8 cellular contexts compared by ENCODE assay signal in genomic region chr2:240595381-240596079, GRCh38. TPM values are rescaled to one million over a fixed set of nuclear protein-coding genes. Genes with fewer than 3 reads are reported as not detected.
DNase-seq lines count a peak whose midpoint lies in the region; ATAC-seq and TF ChIP-seq lines count a peak whose summit lies in the region.

No MANE protein-coding gene starts in this region.

- H3K4me3 ChIP-seq in HFF-Myc (replicated peaks; ENCODE audit: low read depth, low read length) (no peak overlapping the region), right cardiac atrium (ENCODE audit: low read length) (no peak overlapping the region), tibial artery (no peak overlapping the region)

- ATAC-seq in activated CD8-positive, alpha-beta T cell treated with anti-CD3 and anti-CD28 coated beads, Interleukin-2, amount 10 ng/mL, durations not matched to agents 7 days and 5 days, result peak; percentile 67
- peak in 1 of 2 donors; percentile 0 for ATAC-seq in right cardiac atrium

- H3K4me1 ChIP-seq in right cardiac atrium (ENCODE audit: control insufficient read depth, insufficient read depth, low read length), result no peaks in the 10 kb centered on the region
- peaks cover 0 to 31% (median 20%) of the 10 kb centered on the region in 4 donors for H3K4me1 ChIP-seq in tibial artery

- WGBS in right cardiac atrium, result 57% methylated on average over 18 of the region's 18 CpGs

- no peaks in the 10 kb centered on the region for H3K27me3 Mint-ChIP-seq in activated CD8-positive, alpha-beta T cell treated with anti-CD3 and anti-CD28 coated beads, Interleukin-2, amount 10 ng/mL, durations not matched to agents 7 days and 5 days (ENCODE audit: low read depth)

- peaks cover 13 to 76% (median 59%) of the 10 kb centered on the region in 3 donors for H3K36me3 ChIP-seq in tibial artery

- CTCF ChIA-PET in activated CD8-positive, alpha-beta T cell treated with anti-CD3 and anti-CD28 coated beads, Interleukin-2, amount 10 ng/mL, durations not matched to agents 7 days and 5 days (lab: Charles Lee), result interaction anchor here (1.2 to 1.4 kb wide), 2 partner anchors 9 to 31 kb away, joined by 3 to 4 read pairs; no protein-coding TSS in a partner anchor

- DNase-seq in CD1c-positive myeloid dendritic cell (ENCODE audit: extremely low spot score) (peak; percentile 49), HFF-Myc (ENCODE audit: extremely low read depth, low read depth) (no peak), right cardiac atrium (peak; percentile 17 to 58 (median 50)), tibial artery (peak in 1 of 2 donors; percentile 53), glomerular visceral epithelial cell (ENCODE audit: extremely low spot score) (no peak), COR-L47 (lab: John Stamatoyannopoulos, UW) (no peak), A172 (ENCODE audit: low spot score) (no peak)
- DNase-seq in activated CD8-positive, alpha-beta T cell treated with anti-CD3 and anti-CD28 coated beads, Interleukin-2, amount 10 ng/mL, durations not matched to agents 7 days and 5 days, result peak; percentile 72

- H3K27me3 ChIP-seq in right cardiac atrium (ENCODE audit: control insufficient read depth, insufficient read depth), result no peaks in the 10 kb centered on the region
- H3K27me3 ChIP-seq in tibial artery, result no peaks in the 10 kb centered on the region

- peak overlapping the region; percentile 49 for H3K27ac Mint-ChIP-seq in activated CD8-positive, alpha-beta T cell treated with anti-CD3 and anti-CD28 coated beads, Interleukin-2, amount 10 ng/mL, durations not matched to agents 7 days and 5 days

- H3K27ac ChIP-seq in right cardiac atrium (ENCODE audit: low read length), result peak overlapping the region; percentile 48
- H3K27ac ChIP-seq in tibial artery, result peak overlapping the region; percentile 7 to 43

- no peak overlapping the region for H3K4me3 Mint-ChIP-seq in activated CD8-positive, alpha-beta T cell treated with anti-CD3 and anti-CD28 coated beads, Interleukin-2, amount 10 ng/mL, durations not matched to agents 7 days and 5 days

- peaks cover 4% of the 10 kb centered on the region for H3K4me1 Mint-ChIP-seq in activated CD8-positive, alpha-beta T cell treated with anti-CD3 and anti-CD28 coated beads, Interleukin-2, amount 10 ng/mL, durations not matched to agents 7 days and 5 days (ENCODE audit: low read depth)

- H3K9me3 Mint-ChIP-seq in activated CD8-positive, alpha-beta T cell treated with anti-CD3 and anti-CD28 coated beads, Interleukin-2, amount 10 ng/mL, durations not matched to agents 7 days and 5 days (ENCODE audit: insufficient read depth), result no peaks in the 10 kb centered on the region

- peak; percentile 31 for TF ChIP-seq CTCF in HFF-Myc (IDR thresholded peaks at IDR 0.05; ENCODE audit: low read depth, low read length, missing control alignments)
- peak in 1 of 2 experiments; percentile 9 for TF ChIP-seq CTCF in tibial artery (IDR thresholded peaks at IDR 0.05)

- peaks cover 15% of the 10 kb centered on the region for H3K36me3 Mint-ChIP-seq in activated CD8-positive, alpha-beta T cell treated with anti-CD3 and anti-CD28 coated beads, Interleukin-2, amount 10 ng/mL, durations not matched to agents 7 days and 5 days (ENCODE audit: low read depth)

- H3K9me3 ChIP-seq in right cardiac atrium (ENCODE audit: control insufficient read depth, low read length) (no peaks in the 10 kb centered on the region), tibial artery (no peaks in the 10 kb centered on the region)

- POLR2A ChIA-PET in activated CD8-positive, alpha-beta T cell treated with anti-CD3 and anti-CD28 coated beads, Interleukin-2, amount 10 ng/mL, durations not matched to agents 7 days and 5 days (lab: Charles Lee), result no interaction called here

- intact Hi-C loops in right cardiac atrium (cut with DNase I) (no loop called here), tibial artery (cut with DNase I; ENCODE audit: low total_unique reads) (loop anchor here (10.0 kb wide), 1 partner anchor 559 kb away; the partner anchor contains the start of gene PPP1R7)

RNA-seq across cellular contexts. Expression of gene CAPN10, which starts 9.0 kb away (rescaled TPM):
- 10 to 100 TPM; 53.0 to 61.2 TPM for total RNA-seq in activated CD8-positive, alpha-beta T cell treated with anti-CD3 and anti-CD28 coated beads, Interleukin-2, amount 10 ng/mL, durations not matched to agents 7 days and 5 days
- 10 to 100 TPM; 21.2 to 44.3 (median 36.2) TPM for total RNA-seq in right cardiac atrium
- 40.1 TPM for polyA plus RNA-seq in right cardiac atrium
- total RNA-seq in A172 (2014; rRNA removed; shearing (Covaris generic)), result 15.4 and 22.2 TPM in 2 replicates

RNA-seq across cellular contexts. Expression of gene RNPEPL1, which starts 27.2 kb away (rescaled TPM):
- total RNA-seq in activated CD8-positive, alpha-beta T cell treated with anti-CD3 and anti-CD28 coated beads, Interleukin-2, amount 10 ng/mL, durations not matched to agents 7 days and 5 days, result 100 to 1,000 TPM; 110 to 113 TPM
- 10 to 100 TPM; 40.4 to 61.6 (median 58.0) TPM for total RNA-seq in right cardiac atrium
- 108 TPM for polyA plus RNA-seq in right cardiac atrium
- total RNA-seq in A172 (2014; rRNA removed; shearing (Covaris generic)), result 13.5 and 19.8 TPM in 2 replicates

RNA-seq across cellular contexts. Expression of gene GPR35, which starts 29.8 kb away (rescaled TPM):
- 10 to 100 TPM; 21.6 to 23.8 TPM for total RNA-seq in activated CD8-positive, alpha-beta T cell treated with anti-CD3 and anti-CD28 coated beads, Interleukin-2, amount 10 ng/mL, durations not matched to agents 7 days and 5 days
- total RNA-seq in right cardiac atrium, result 1 to 10 TPM in 2 of 4 donors, under 1 TPM in 2; 0.53 to 1.4 (median 1.0) TPM
- polyA plus RNA-seq in right cardiac atrium, result 0.84 TPM
- total RNA-seq in A172 (2014; rRNA removed; shearing (Covaris generic)), result 0.17 and 2.7 TPM in 2 replicates

RNA-seq across cellular contexts. Expression of gene DUSP28, which starts 35.4 kb away (rescaled TPM):
- total RNA-seq in activated CD8-positive, alpha-beta T cell treated with anti-CD3 and anti-CD28 coated beads, Interleukin-2, amount 10 ng/mL, durations not matched to agents 7 days and 5 days, result 1 to 10 TPM; 6.8 to 8.1 TPM
- total RNA-seq in right cardiac atrium, result 10 to 100 TPM in 3 of 4 donors, 1 to 10 TPM in 1; 9.6 to 14.9 (median 11.7) TPM
- polyA plus RNA-seq in right cardiac atrium, result 10.9 TPM
- 12.3 and 12.6 TPM in 2 replicates for total RNA-seq in A172 (2014; rRNA removed; shearing (Covaris generic))

RNA-seq across cellular contexts. Expression of gene ANKMY1, which starts 37.7 kb away (rescaled TPM):
- 10 to 100 TPM; 27.9 to 33.3 TPM for total RNA-seq in activated CD8-positive, alpha-beta T cell treated with anti-CD3 and anti-CD28 coated beads, Interleukin-2, amount 10 ng/mL, durations not matched to agents 7 days and 5 days
- 1 to 10 TPM; 7.3 to 8.0 (median 7.6) TPM for total RNA-seq in right cardiac atrium
- 3.5 TPM for polyA plus RNA-seq in right cardiac atrium
- 8.0 and 8.9 TPM in 2 replicates for total RNA-seq in A172 (2014; rRNA removed; shearing (Covaris generic))

Comparison
In these comparisons a context has a peak if more than half of its experiments do, and no peak if none do; other contexts are left out.
1. DNase-seq: peak in CD1c-positive myeloid dendritic cell (single experiment), activated CD8-positive, alpha-beta T cell treated with anti-CD3 and anti-CD28 coated beads, Interleukin-2, amount 10 ng/mL, durations not matched to agents 7 days and 5 days (single experiment) and right cardiac atrium (3 of 3); none in HFF-Myc (single experiment), glomerular visceral epithelial cell (single experiment), COR-L47 (single experiment) and A172 (single experiment).